ENCODE assay signal across 32 cellular contexts in genomic region chr20:32879538-32879937, GRCh38. TPM values are rescaled to one million over a fixed set of nuclear protein-coding genes. Genes with fewer than 3 reads are reported as not detected.
"Had no signal": no experiment of that assay in that cellular context is flagged by ENCODE, and none has a peak within 500 bp of the region (broad histone marks: within the 10 kb centered on the region; RNA-seq: fewer than 3 reads in every experiment).

No MANE protein-coding gene starts in this region.

- H3K27ac Mint-ChIP-seq: activated CD8-positive, alpha-beta T cell treated with anti-CD3 and anti-CD28 coated beads for 36 hours; activated naive CD8-positive, alpha-beta T cell; activated T-helper 17 cell treated with anti-CD3 and anti-CD28 coated beads, Interleukin-2, amount 50 U/mL, for 72 hours; T-helper 17 cell; T-helper 2 cell treated with Interferon-gamma antibody and Interleukin-4, amounts not matched to agents 5 μg/mL and 100 μg/mL, for 36 hours had no signal

- H3K27ac ChIP-seq: brain microvascular endothelial cell had no signal

- H3K36me3 ChIP-seq: brain microvascular endothelial cell had no signal

- H3K9me3 Mint-ChIP-seq: activated CD8-positive, alpha-beta T cell treated with anti-CD3 and anti-CD28 coated beads for 36 hours; activated T-cell treated with anti-CD3 and anti-CD28 coated beads, Interleukin-2, amount 50 U/mL, for 4 hours; activated T-helper 17 cell treated with anti-CD3 and anti-CD28 coated beads, Interleukin-2, amount 50 U/mL, for 72 hours; central memory CD8-positive, alpha-beta T cell; effector memory CD8-positive, alpha-beta T cell; T-helper 2 cell treated with Interferon-gamma antibody and Interleukin-4, amounts not matched to agents 5 μg/mL and 100 μg/mL, for 36 hours had no signal

- H3K4me1 Mint-ChIP-seq: activated T-helper 17 cell treated with anti-CD3 and anti-CD28 coated beads, Interleukin-2, amount 50 U/mL, for 72 hours; central memory CD8-positive, alpha-beta T cell; T-helper 17 cell had no signal

- H3K27me3 ChIP-seq: brain microvascular endothelial cell had no signal

- H3K4me3 Mint-ChIP-seq: activated CD8-positive, alpha-beta T cell treated with anti-CD3 and anti-CD28 coated beads for 36 hours; activated naive CD8-positive, alpha-beta T cell; activated T-cell treated with anti-CD3 and anti-CD28 coated beads, Interleukin-2, amount 50 U/mL, for 4 hours; activated T-helper 17 cell treated with anti-CD3 and anti-CD28 coated beads, Interleukin-2, amount 50 U/mL, for 72 hours; central memory CD8-positive, alpha-beta T cell; effector memory CD8-positive, alpha-beta T cell; T-helper 17 cell; T-helper 2 cell treated with Interferon-gamma antibody and Interleukin-4, amounts not matched to agents 5 μg/mL and 100 μg/mL, for 36 hours had no signal

- H3K27me3 Mint-ChIP-seq: activated CD8-positive, alpha-beta T cell treated with anti-CD3 and anti-CD28 coated beads for 36 hours; activated naive CD8-positive, alpha-beta T cell; activated T-helper 17 cell treated with anti-CD3 and anti-CD28 coated beads, Interleukin-2, amount 50 U/mL, for 72 hours; central memory CD8-positive, alpha-beta T cell; effector memory CD8-positive, alpha-beta T cell; T-helper 17 cell had no signal

- DNase-seq: activated CD4-positive, alpha-beta T cell treated with anti-CD3 and anti-CD28 coated beads for 1 hour; activated CD4-positive, alpha-beta T cell treated with anti-CD3 and anti-CD28 coated beads for 48 hours; activated CD4-positive, alpha-beta T cell treated with anti-CD3 and anti-CD28 coated beads, Interleukin-2, amount 50 U/mL, for 1 hour; activated CD4-positive, alpha-beta T cell treated with anti-CD3 and anti-CD28 coated beads, Interleukin-2, amount 50 U/mL, for 48 hours; activated CD8-positive, alpha-beta memory T cell treated with anti-CD3 and anti-CD28 coated beads for 24 hours; activated CD8-positive, alpha-beta T cell treated with anti-CD3 and anti-CD28 coated beads for 36 hours; activated effector memory CD4-positive, alpha-beta T cell treated with Interleukin-2 at 50 U/mL for 16 hours; activated gamma-delta T cell treated with Interleukin-2 at 50 U/mL for 16 hours; activated naive CD4-positive, alpha-beta T cell treated with anti-CD3 and anti-CD28 coated beads, Interleukin-2, amount 50 U/mL, for 16 hours; activated naive CD4-positive, alpha-beta T cell treated with Interleukin-2 at 50 U/mL for 16 hours; activated T-cell treated with anti-CD3 and anti-CD28 coated beads, Interleukin-2, amount 50 U/mL, for 4 hours; amniotic stem cell; anterior cingulate cortex; brain microvascular endothelial cell; cortex of kidney; dermis blood vessel endothelial cell; effector CD4-positive, alpha-beta T cell; effector memory CD8-positive, alpha-beta T cell; foreskin fibroblast; head of caudate nucleus; T-helper 1 cell; T-helper 17 cell; T1000 had no signal

- ATAC-seq: activated CD8-positive, alpha-beta T cell treated with anti-CD3 and anti-CD28 coated beads for 36 hours; activated T-cell treated with anti-CD3 and anti-CD28 coated beads, Interleukin-2, amount 50 U/mL, for 4 hours; activated T-helper 17 cell treated with anti-CD3 and anti-CD28 coated beads, Interleukin-2, amount 50 U/mL, for 72 hours; effector memory CD8-positive, alpha-beta T cell; esophagus mucosa; T-helper 17 cell had no signal

RNA-seq across cellular contexts. Expression of gene EFCAB8, which starts 20.8 kb away (rescaled TPM):
- total RNA-seq: cardiac septum, cerebellum, epithelial cell of proximal tubule, frontal cortex had no signal
